8 cellular contexts compared by ENCODE assay signal in genomic region chr3:101829066-101829830, GRCh38. TPM values are rescaled to one million over a fixed set of nuclear protein-coding genes. Genes with fewer than 3 reads are reported as not detected.
DNase-seq lines count a peak whose midpoint lies in the region; ATAC-seq and TF ChIP-seq lines count a peak whose summit lies in the region.

No MANE protein-coding gene starts in this region.

- H3K27ac ChIP-seq in right atrium auricular region = peak overlapping the region; percentile 87 to 92

- H3K27me3 ChIP-seq in right atrium auricular region = no peaks in the 10 kb centered on the region

- H3K27ac Mint-ChIP-seq in Calu3 (ENCODE audit: unreplicated experiment) = no peak overlapping the region

- peaks cover 0 to 34% of the 10 kb centered on the region in 2 donors for H3K4me1 ChIP-seq in right atrium auricular region

- no peaks in the 10 kb centered on the region for H3K9me3 Mint-ChIP-seq in Calu3 (ENCODE audit: low read depth, unreplicated experiment)

- H3K4me1 Mint-ChIP-seq in Calu3 (ENCODE audit: low read depth, unreplicated experiment) = peaks cover 35% of the 10 kb centered on the region

- H3K4me3 ChIP-seq in right atrium auricular region = peak overlapping the region in 1 of 2 donors; percentile 12

- BruUV-seq in Calu3 (replicated peaks; lab: Mats Ljungman, UMichigan) = no TSS peak

- peak; percentile 47 for ATAC-seq in GM21619 (IDR thresholded peaks at IDR 0.05; ENCODE audit: unreplicated experiment)

- TF ChIP-seq CTCF in Calu3 (IDR thresholded peaks at IDR 0.05; ENCODE audit: unreplicated experiment) (no peak), right atrium auricular region (IDR thresholded peaks at IDR 0.05) (no peak)

- CTCF ChIA-PET in Calu3 (lab: Charles Lee) = no interaction called here

- no peaks in the 10 kb centered on the region for H3K27me3 Mint-ChIP-seq in Calu3 (ENCODE audit: unreplicated experiment)

- H3K9me3 ChIP-seq in right atrium auricular region = no peaks in the 10 kb centered on the region

- H3K36me3 ChIP-seq in right atrium auricular region = no peaks in the 10 kb centered on the region

- intact Hi-C loops in Calu3 (cut with micrococcal nuclease; ENCODE audit: unreplicated experiment) = no loop called here

- DNase-seq in Calu3 (no peak), M059J (ENCODE audit: low read depth) (peak; percentile 60), right atrium auricular region (ENCODE audit: low spot score) (peak; percentile 88), islet precursor cell (no peak), MV-4-11 (lab: John Stamatoyannopoulos, UW) (no peak)
- peak; percentile 24 for DNase-seq in activated effector memory CD4-positive, alpha-beta T cell treated with Interleukin-2 at 50 U/mL for 16 hours
- peak; percentile 15 to 30 for DNase-seq in stimulated activated CD4-positive, alpha-beta T cell treated with anti-CD3 and anti-CD28 coated beads, Interleukin-12 subunit alpha, Interleukin-12 subunit beta, amount 100 ng/mL, for 24 hours (ENCODE audit: low read depth in 2 of 2)

- peaks cover 14% of the 10 kb centered on the region for H3K36me3 Mint-ChIP-seq in Calu3 (ENCODE audit: insufficient read depth, unreplicated experiment)

- H3K4me3 Mint-ChIP-seq in Calu3 (ENCODE audit: low read depth, unreplicated experiment) = peak overlapping the region; percentile 79

RNA-seq across cellular contexts. Expression of gene NFKBIZ, which starts 20.1 kb away (rescaled TPM):
- 217 and 227 TPM in 2 replicates for total RNA-seq in Calu3 (2022)
- 5.4 and 9.6 TPM in 2 replicates for total RNA-seq in M059J (2014; rRNA removed; shearing (Covaris generic))
- total RNA-seq in right atrium auricular region = 10 to 100 TPM; 26.6 to 28.7 TPM

RNA-seq across cellular contexts. Expression of gene NXPE3, which starts 50.2 kb away (rescaled TPM):
- total RNA-seq in Calu3 (2022) (3.0 and 3.1 TPM in 2 replicates), right atrium auricular region (10 to 100 TPM; 22.9 to 49.8 TPM)
- 17.9 and 19.2 TPM in 2 replicates for total RNA-seq in M059J (2014; rRNA removed; shearing (Covaris generic))

Comparison
In these comparisons a context has a peak if more than half of its experiments do, and no peak if none do; other contexts are left out.
1. DNase-seq: peak in M059J (single experiment), activated effector memory CD4-positive, alpha-beta T cell treated with Interleukin-2 at 50 U/mL for 16 hours (single experiment), right atrium auricular region (single experiment) and stimulated activated CD4-positive, alpha-beta T cell treated with anti-CD3 and anti-CD28 coated beads, Interleukin-12 subunit alpha, Interleukin-12 subunit beta, amount 100 ng/mL, for 24 hours (2 of 2); none in Calu3 (single experiment), islet precursor cell (single experiment) and MV-4-11 (single experiment).